Comparison of ENCODE assay signal across 12 cellular contexts in the genomic region with DNA sequence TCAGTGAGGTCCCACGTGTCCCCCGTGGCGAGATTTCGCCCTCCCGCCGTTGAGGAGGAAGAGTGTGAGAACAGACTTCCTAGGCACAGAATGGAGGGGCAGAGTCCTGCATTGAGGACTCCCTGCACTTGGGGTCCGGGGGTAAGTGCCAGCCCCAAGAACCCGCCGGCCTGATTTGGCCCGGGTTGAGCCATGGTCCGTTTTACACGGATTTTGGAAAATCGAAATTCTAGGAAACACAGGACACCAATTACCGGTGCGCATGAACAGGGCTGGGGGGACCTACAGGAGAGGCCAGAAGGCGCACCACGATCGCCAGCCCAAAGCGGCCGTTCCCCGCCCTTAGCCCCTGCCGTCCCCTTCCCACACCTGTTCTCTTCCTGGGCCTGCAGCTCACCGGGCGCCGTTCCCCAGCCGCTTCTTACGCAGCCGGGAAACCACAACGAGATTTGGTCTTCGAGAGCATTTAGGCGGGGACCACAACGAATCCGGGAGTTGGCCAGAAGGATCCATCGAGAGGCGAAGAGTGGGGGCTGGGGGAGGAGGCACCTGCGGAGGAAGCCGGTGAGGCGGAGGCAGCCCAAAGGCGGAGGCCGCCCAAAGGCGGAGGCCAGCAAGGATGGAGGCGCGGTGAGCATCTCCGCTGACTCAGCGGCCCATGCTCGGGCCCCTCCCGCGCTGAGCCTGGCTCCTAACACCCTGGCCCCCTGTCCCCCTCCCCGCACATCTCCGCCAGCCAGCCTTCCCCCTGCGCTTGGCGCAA. TPM values are rescaled to one million over a fixed set of nuclear protein-coding genes. Genes with fewer than 3 reads are reported as not detected.
DNase-seq lines count a peak whose midpoint lies in the region; ATAC-seq, FAIRE-seq and TF ChIP-seq lines count a peak whose summit lies in the region.
"Had no signal": no experiment of that assay in that cellular context is flagged by ENCODE, and none has a peak within 500 bp of the region (broad histone marks: within the 10 kb centered on the region; RNA-seq: fewer than 3 reads in every experiment).

No MANE protein-coding gene starts in this region.

- no peaks in the 10 kb centered on the region for H3K27me3 ChIP-seq in OCI-LY3 (ENCODE audit: low read depth, low read length)
- peaks cover 80 to 99% (median 95%) of the 10 kb centered on the region in 4 experiments for H3K27me3 ChIP-seq in H1 (replicated peaks in 1 of 4; ENCODE audit: control insufficient read depth in 3 of 4, extremely low read depth in 1 of 4, insufficient read depth in 3 of 4, low read length in 3 of 4)
- peaks cover 39% of the 10 kb centered on the region for H3K27me3 ChIP-seq in ascending aorta

- peak overlapping the region; percentile 68; the same call in 1 of the 2 replicates for H2AFZ ChIP-seq in OCI-LY3 (ENCODE audit: low read depth, low read length)
- H2AFZ ChIP-seq in H1 (ENCODE audit: low read length): no peak overlapping the region

- no peak for TF ChIP-seq EP300 in H1 (IDR thresholded peaks at IDR 0.05; ENCODE audit: borderline replicate concordance in 1 of 2, low read depth in 2 of 2, low read length in 2 of 2)

- peaks cover 17% of the 10 kb centered on the region for H3K4me1 Mint-ChIP-seq in activated CD4-positive, alpha-beta T cell treated with anti-CD3 and anti-CD28 coated beads for 36 hours

- H3K18ac ChIP-seq in H1 (ENCODE audit: extremely low read depth, low read length): peak overlapping the region; percentile 60; the same call in 1 of the 2 replicates

- peak overlapping the region; percentile 11; the same call in 1 of the 2 replicates for H4K8ac ChIP-seq in H1 (ENCODE audit: extremely low read depth, insufficient read depth, low read length)

- TF ChIP-seq CTCF in OCI-LY3 (IDR thresholded peaks at IDR 0.05; ENCODE audit: low read depth, low read length): no peak
- TF ChIP-seq CTCF in H1 (IDR thresholded peaks at IDR 0.05; ENCODE audit: control extremely low read depth in 1 of 3, insufficient read depth in 1 of 3, low read depth in 1 of 3, low read length in 3 of 3): no peak
- TF ChIP-seq CTCF in ascending aorta (IDR thresholded peaks at IDR 0.05): no peak

- H3K79me1 ChIP-seq in H1 (ENCODE audit: low read depth, low read length): no peaks in the 10 kb centered on the region

- H3K4me3 ChIP-seq in OCI-LY3 (ENCODE audit: low read length) (peak overlapping the region; percentile 84), H1 (ENCODE audit: extremely low read depth in 1 of 4, insufficient read depth in 2 of 4, low read depth in 3 of 4, low read length in 4 of 4) (peak overlapping the region; percentile 20 to 62 (median 28)), ascending aorta (peak overlapping the region in 1 of 2 donors; percentile 58)

- H3K79me2 ChIP-seq in OCI-LY3 (ENCODE audit: low read length): no peaks in the 10 kb centered on the region
- H3K79me2 ChIP-seq in H1 (ENCODE audit: control insufficient read depth in 1 of 2, insufficient read depth in 2 of 2, low read length in 2 of 2): no peaks in the 10 kb centered on the region

- peak; percentile 66 for DNase-seq in activated CD4-positive, alpha-beta T cell treated with anti-CD3 and anti-CD28 coated beads for 36 hours
- no peak for DNase-seq in activated CD4-positive, alpha-beta T cell treated with anti-CD3 and anti-CD28 coated beads for 1 hour
- peak in 1 of 2 experiments; percentile 69 for DNase-seq in H1 (ENCODE audit: low read depth in 1 of 2, low spot score in 2 of 2)
- DNase-seq in stimulated activated CD4-positive, alpha-beta T cell treated with anti-CD3 and anti-CD28 coated beads, Interleukin-4, amount 100 ng/mL, for 4 hours: peak; percentile 24 to 25
- no peak for DNase-seq in germinal center (ENCODE audit: low spot score)
- no peak for DNase-seq in ascending aorta (ENCODE audit: low spot score in 2 of 2)

- H2BK15ac ChIP-seq in H1 (ENCODE audit: low read length): no peak overlapping the region

- peak; percentile 44 for ATAC-seq in activated CD4-positive, alpha-beta T cell treated with anti-CD3 and anti-CD28 coated beads for 36 hours
- no peak for ATAC-seq in GM21423 (IDR thresholded peaks at IDR 0.05; ENCODE audit: unreplicated experiment)

- no peak for FAIRE-seq in H1 (lab: Jason Lieb, UNC)

- no peak overlapping the region for H3K56ac ChIP-seq in H1 (replicated peaks; ENCODE audit: insufficient read length, low read depth, low read length)

- no peak overlapping the region for H3K27ac Mint-ChIP-seq in activated CD4-positive, alpha-beta T cell treated with anti-CD3 and anti-CD28 coated beads for 36 hours

- no peak overlapping the region for H3K4ac ChIP-seq in H1 (replicated peaks; ENCODE audit: insufficient read length, low read depth, low read length)

- peak overlapping the region; percentile 14; the same call in 1 of the 2 replicates for H3K27ac ChIP-seq in OCI-LY3 (ENCODE audit: low read length)
- H3K27ac ChIP-seq in H1 (ENCODE audit: low read depth, low read length): no peak overlapping the region
- no peak overlapping the region for H3K27ac ChIP-seq in ascending aorta
- H3K27ac ChIP-seq: C4-2B, heart left ventricle, HL-60 had no signal

- peaks cover 10% of the 10 kb centered on the region; the same call in 1 of the 2 replicates for H3K23me2 ChIP-seq in H1 (ENCODE audit: low read depth, low read length)

- peaks cover 62% of the 10 kb centered on the region for H3K27me3 Mint-ChIP-seq in activated CD4-positive, alpha-beta T cell treated with anti-CD3 and anti-CD28 coated beads for 36 hours

- 7% methylated on average over 38 of the region's 52 CpGs; no CpG with 5 or more reads in 1 of the 2 experiments for WGBS in H1 (ENCODE audit: extremely low coverage in 1 of 2, insufficient coverage in 1 of 2, insufficient read length in 1 of 2, insufficient replicate concordance in 2 of 2, low coverage in 1 of 2, low lambda C conversion rate in 2 of 2, missing lambda C conversion rate in 1 of 2), 2 experiments

- H4K20me1 ChIP-seq in OCI-LY3 (ENCODE audit: insufficient read depth, low read length) (no peaks in the 10 kb centered on the region), H1 (replicated peaks in 1 of 2; ENCODE audit: control insufficient read depth in 1 of 2, insufficient read depth in 2 of 2, low read length in 2 of 2) (peaks cover 2 to 4% of the 10 kb centered on the region in 2 experiments)

- CTCF ChIA-PET in activated CD4-positive, alpha-beta T cell treated with anti-CD3 and anti-CD28 coated beads for 36 hours (lab: Charles Lee): interaction anchor here (1.0 to 1.3 kb wide), 3 partner anchors 31 to 101 kb away, joined by 3 to 5 read pairs (median 3); partner anchors contain the start of genes CCDC142 and TTC31
- CTCF ChIA-PET in H1 (lab: Charles Lee; ENCODE audit: partially characterized antibody): interaction anchor here (1.0 to 4.2 kb wide), 6 partner anchors 9 to 74 kb away, joined by 3 to 20 read pairs (median 6); no protein-coding TSS in a partner anchor

- H3K36me3 ChIP-seq in OCI-LY3 (replicated peaks; ENCODE audit: low read depth, low read length): no peaks in the 10 kb centered on the region
- H3K36me3 ChIP-seq in H1 (ENCODE audit: control insufficient read depth in 2 of 4, insufficient read depth in 4 of 4, low read length in 3 of 4): peaks cover 0 to 19% (median 0%) of the 10 kb centered on the region in 4 experiments; a peak in 1 of 8 replicates
- no peaks in the 10 kb centered on the region for H3K36me3 ChIP-seq in ascending aorta
- H3K36me3 ChIP-seq: heart left ventricle had no signal

- H3K4me2 ChIP-seq in OCI-LY3 (ENCODE audit: low read length): peak overlapping the region; percentile 81
- H3K4me2 ChIP-seq in H1 (ENCODE audit: insufficient read depth in 1 of 2, low read depth in 2 of 2, low read length in 2 of 2): peak overlapping the region; percentile 63 to 88

- TF ChIP-seq POLR2A in H1 (IDR thresholded peaks at IDR 0.05; ENCODE audit: control extremely low read depth in 1 of 2, low read depth in 2 of 2, low read length in 2 of 2): no peak

- H3K14ac ChIP-seq in H1 (ENCODE audit: insufficient read length): no peak overlapping the region

- no peak for TF ChIP-seq RAD21 in H1 (IDR thresholded peaks at IDR 0.05 in 1 of 2, conservative IDR thresholded peaks at IDR 0.05 in 1 of 2; ENCODE audit: low read depth in 2 of 2, low read length in 2 of 2)

- H3K4me3 Mint-ChIP-seq in activated CD4-positive, alpha-beta T cell treated with anti-CD3 and anti-CD28 coated beads for 36 hours: peak overlapping the region; percentile 25

- H2BK5ac ChIP-seq in H1 (ENCODE audit: low read depth, low read length): no peak overlapping the region

- H2BK20ac ChIP-seq in H1 (ENCODE audit: low read length): no peak overlapping the region

- no peaks in the 10 kb centered on the region for H3K9me3 Mint-ChIP-seq in activated CD4-positive, alpha-beta T cell treated with anti-CD3 and anti-CD28 coated beads for 36 hours (ENCODE audit: low read depth)

- H2AK5ac ChIP-seq in H1 (ENCODE audit: low read depth, low read length): no peak overlapping the region

- no peak overlapping the region for H4K91ac ChIP-seq in H1 (replicated peaks; ENCODE audit: insufficient read length, low read length)

- peak overlapping the region; percentile 61 for H3K9ac ChIP-seq in OCI-LY3 (ENCODE audit: low read length)
- no peak overlapping the region for H3K9ac ChIP-seq in H1 (replicated peaks in 1 of 4; ENCODE audit: extremely low read depth in 1 of 4, low read depth in 3 of 4, low read length in 3 of 4)

- H3K9me3 ChIP-seq in OCI-LY3 (ENCODE audit: insufficient read depth, low read length) (no peaks in the 10 kb centered on the region), H1 (ENCODE audit: insufficient read depth in 2 of 2, low read depth in 1 of 2, low read length in 1 of 2) (peaks cover 7 to 12% of the 10 kb centered on the region in 2 experiments), ascending aorta (no peaks in the 10 kb centered on the region)
- H3K9me3 ChIP-seq: heart left ventricle had no signal

- H3K4me1 ChIP-seq in OCI-LY3 (ENCODE audit: low read length): peaks cover 10% of the 10 kb centered on the region
- peaks cover 0 to 24% (median 10%) of the 10 kb centered on the region in 4 experiments; a peak in 6 of 7 replicates for H3K4me1 ChIP-seq in H1 (replicated peaks in 1 of 4; ENCODE audit: control insufficient read depth in 3 of 4, insufficient read depth in 4 of 4, low read length in 3 of 4)
- peaks cover 16 to 18% of the 10 kb centered on the region in 2 donors for H3K4me1 ChIP-seq in ascending aorta

- peaks cover 8% of the 10 kb centered on the region for H3K36me3 Mint-ChIP-seq in activated CD4-positive, alpha-beta T cell treated with anti-CD3 and anti-CD28 coated beads for 36 hours (ENCODE audit: low read depth)

- no peak overlapping the region for H2BK120ac ChIP-seq in H1 (replicated peaks; ENCODE audit: low read depth, low read length)

- H3K23ac ChIP-seq in H1 (ENCODE audit: insufficient read length): no peak overlapping the region

- H4K5ac ChIP-seq in H1 (ENCODE audit: insufficient read length, low read depth, low read length): no peak overlapping the region

- H2BK12ac ChIP-seq in H1 (ENCODE audit: low read depth, low read length): peak overlapping the region; percentile 27; the same call in 1 of the 2 replicates

- intact Hi-C loops in activated CD4-positive, alpha-beta T cell treated with anti-CD3 and anti-CD28 coated beads for 36 hours (cut with DNase I, micrococcal nuclease): loop anchor here in 1 of 2 experiments (1.0 to 2.0 kb wide), 2 partner anchors 14 to 41 kb away; partner anchors contain the start of genes DOK1 and LBX2
- intact Hi-C loops in ascending aorta (cut with DNase I): no loop called here

- POLR2A ChIA-PET in activated CD4-positive, alpha-beta T cell treated with anti-CD3 and anti-CD28 coated beads for 36 hours (lab: Charles Lee): interaction anchor here (0.6 kb wide), 1 partner anchor 47 kb away, joined by 3 read pairs; no protein-coding TSS in a partner anchor
- POLR2A ChIA-PET in H1 (lab: Charles Lee; ENCODE audit: partially characterized antibody): interaction anchor here (0.8 to 6.7 kb wide), 7 partner anchors 10 to 56 kb away, joined by 3 to 63 read pairs (median 6); partner anchors contain the start of genes AUP1, DQX1, HTRA2 and LBX2

RNA-seq across cellular contexts. Expression of gene TLX2, which starts 0.5 kb away (rescaled TPM):
- total RNA-seq in activated CD4-positive, alpha-beta T cell treated with anti-CD3 and anti-CD28 coated beads for 36 hours: under 1 TPM; 0.18 to 0.21 TPM
- 0.15 and 0.17 TPM in 2 replicates for total RNA-seq in H1 (2021; fragmentation: NEBNext Ultra II Directional; extraction: Animal tissue kit (Norgen Biotek cat#: 25700))
- polyA plus RNA-seq in H1 (2011; rRNA removed): 0.06 and 0.17 TPM in 2 replicates
- polyA plus RNA-seq in H1 (2011; cell fraction: cytosol; rRNA removed): 0.09 TPM
- 0.44 TPM for polyA plus RNA-seq in H1 (2011; cell fraction: nucleus; rRNA removed)
- 0.11 to 0.47 TPM (median 0.28 TPM) in 4 replicates for polyA plus RNA-seq in H1 (2012, experiment 1 of 2)
- polyA plus RNA-seq in H1 (2012, experiment 2 of 2): not detected
- polyA plus RNA-seq in H1 (2013, experiment 1 of 2): 0.06 TPM
- polyA plus RNA-seq in H1 (2013, experiment 2 of 2): 0.06 TPM
- polyA minus RNA-seq in H1 (2011; rRNA and poly(A)+ RNA removed): 0.12 TPM in 1 of 2 replicates, not detected in the other
- polyA minus RNA-seq in H1 (2011; cell fraction: cytosol; rRNA and poly(A)+ RNA removed): not detected
- polyA minus RNA-seq in H1 (2011; cell fraction: nucleus; rRNA and poly(A)+ RNA removed): 1.1 TPM
- total RNA-seq in ascending aorta: not detected
- total RNA-seq: aorta, heart left ventricle had no signal
- polyA plus RNA-seq: aorta, heart left ventricle had no signal

RNA-seq across cellular contexts. Expression of gene PCGF1, which starts 6.3 kb away (rescaled TPM):
- total RNA-seq in activated CD4-positive, alpha-beta T cell treated with anti-CD3 and anti-CD28 coated beads for 36 hours: 10 to 100 TPM; 21.7 to 28.7 TPM
- total RNA-seq in H1 (2021; fragmentation: NEBNext Ultra II Directional; extraction: Animal tissue kit (Norgen Biotek cat#: 25700)): 10.0 and 13.8 TPM in 2 replicates
- 12.1 and 23.7 TPM in 2 replicates for polyA plus RNA-seq in H1 (2011; rRNA removed)
- 15.4 TPM for polyA plus RNA-seq in H1 (2011; cell fraction: cytosol; rRNA removed)
- polyA plus RNA-seq in H1 (2011; cell fraction: nucleus; rRNA removed): 13.2 TPM
- 9.2 to 15.1 TPM (median 14.9 TPM) in 4 replicates for polyA plus RNA-seq in H1 (2012, experiment 1 of 2)
- 10.1 TPM for polyA plus RNA-seq in H1 (2012, experiment 2 of 2)
- polyA plus RNA-seq in H1 (2013, experiment 1 of 2): 10.7 TPM
- 8.6 TPM for polyA plus RNA-seq in H1 (2013, experiment 2 of 2)
- 17.4 and 23.0 TPM in 2 replicates for polyA minus RNA-seq in H1 (2011; rRNA and poly(A)+ RNA removed)
- polyA minus RNA-seq in H1 (2011; cell fraction: cytosol; rRNA and poly(A)+ RNA removed): 11.3 TPM
- polyA minus RNA-seq in H1 (2011; cell fraction: nucleus; rRNA and poly(A)+ RNA removed): 14.3 TPM
- not detected for total RNA-seq in ascending aorta

RNA-seq across cellular contexts. Expression of gene DQX1, which starts 12.2 kb away (rescaled TPM):
- under 1 TPM; 0.40 to 0.41 TPM for total RNA-seq in activated CD4-positive, alpha-beta T cell treated with anti-CD3 and anti-CD28 coated beads for 36 hours
- total RNA-seq in H1 (2021; fragmentation: NEBNext Ultra II Directional; extraction: Animal tissue kit (Norgen Biotek cat#: 25700)): 0.57 and 0.76 TPM in 2 replicates
- polyA plus RNA-seq in H1 (2011; rRNA removed): 1.1 TPM in 2 replicates
- 1.4 TPM for polyA plus RNA-seq in H1 (2011; cell fraction: cytosol; rRNA removed)
- polyA plus RNA-seq in H1 (2011; cell fraction: nucleus; rRNA removed): 9.0 TPM
- 0.51 to 1.4 TPM (median 0.73 TPM) in 4 replicates for polyA plus RNA-seq in H1 (2012, experiment 1 of 2)
- polyA plus RNA-seq in H1 (2012, experiment 2 of 2): 0.47 TPM
- 0.85 TPM for polyA plus RNA-seq in H1 (2013, experiment 1 of 2)
- 0.35 TPM for polyA plus RNA-seq in H1 (2013, experiment 2 of 2)
- 0.44 and 1.1 TPM in 2 replicates for polyA minus RNA-seq in H1 (2011; rRNA and poly(A)+ RNA removed)
- polyA minus RNA-seq in H1 (2011; cell fraction: cytosol; rRNA and poly(A)+ RNA removed): not detected
- polyA minus RNA-seq in H1 (2011; cell fraction: nucleus; rRNA and poly(A)+ RNA removed): 2.1 TPM
- total RNA-seq in ascending aorta: not detected
- total RNA-seq: heart left ventricle had no signal
- polyA plus RNA-seq: heart left ventricle had no signal

RNA-seq across cellular contexts. Expression of gene LBX2, which starts 14.4 kb away (rescaled TPM):
- total RNA-seq in activated CD4-positive, alpha-beta T cell treated with anti-CD3 and anti-CD28 coated beads for 36 hours: under 1 TPM in 1 of 2 experiments, not detected in 1; 0.28 TPM
- total RNA-seq in H1 (2021; fragmentation: NEBNext Ultra II Directional; extraction: Animal tissue kit (Norgen Biotek cat#: 25700)): 0.55 TPM in 1 of 2 replicates, not detected in the other
- 0.27 and 0.42 TPM in 2 replicates for polyA plus RNA-seq in H1 (2011; rRNA removed)
- 2.0 TPM for polyA plus RNA-seq in H1 (2011; cell fraction: cytosol; rRNA removed)
- polyA plus RNA-seq in H1 (2011; cell fraction: nucleus; rRNA removed): 0.30 TPM
- 0.25 to 0.66 TPM (median 0.43 TPM) in 4 replicates for polyA plus RNA-seq in H1 (2012, experiment 1 of 2)
- polyA plus RNA-seq in H1 (2012, experiment 2 of 2): 0.35 TPM
- 0.20 TPM for polyA plus RNA-seq in H1 (2013, experiment 1 of 2)
- polyA plus RNA-seq in H1 (2013, experiment 2 of 2): 0.17 TPM
- polyA minus RNA-seq in H1 (2011; rRNA and poly(A)+ RNA removed): 0.13 TPM in 1 of 2 replicates, not detected in the other
- polyA minus RNA-seq in H1 (2011; cell fraction: cytosol; rRNA and poly(A)+ RNA removed): not detected
- polyA minus RNA-seq in H1 (2011; cell fraction: nucleus; rRNA and poly(A)+ RNA removed): 1.7 TPM
- total RNA-seq in ascending aorta: 3.0 TPM

RNA-seq across cellular contexts. Expression of gene AUP1, which starts 15.7 kb away (rescaled TPM):
- 100 to 1,000 TPM in 1 of 2 experiments, 10 to 100 TPM in 1; 92.0 to 122 TPM for total RNA-seq in activated CD4-positive, alpha-beta T cell treated with anti-CD3 and anti-CD28 coated beads for 36 hours
- total RNA-seq in H1 (2021; fragmentation: NEBNext Ultra II Directional; extraction: Animal tissue kit (Norgen Biotek cat#: 25700)): 82.7 and 83.4 TPM in 2 replicates
- 121 and 162 TPM in 2 replicates for polyA plus RNA-seq in H1 (2011; rRNA removed)
- polyA plus RNA-seq in H1 (2011; cell fraction: cytosol; rRNA removed): 134 TPM
- polyA plus RNA-seq in H1 (2011; cell fraction: nucleus; rRNA removed): 469 TPM
- polyA plus RNA-seq in H1 (2012, experiment 1 of 2): 82.2 to 98.1 TPM (median 92.2 TPM) in 4 replicates
- polyA plus RNA-seq in H1 (2012, experiment 2 of 2): 103 TPM
- 124 TPM for polyA plus RNA-seq in H1 (2013, experiment 1 of 2)
- 130 TPM for polyA plus RNA-seq in H1 (2013, experiment 2 of 2)
- polyA minus RNA-seq in H1 (2011; rRNA and poly(A)+ RNA removed): 63.7 and 83.7 TPM in 2 replicates
- polyA minus RNA-seq in H1 (2011; cell fraction: cytosol; rRNA and poly(A)+ RNA removed): 54.0 TPM
- 85.4 TPM for polyA minus RNA-seq in H1 (2011; cell fraction: nucleus; rRNA and poly(A)+ RNA removed)
- 120 TPM for total RNA-seq in ascending aorta

Comparison
In these comparisons a context has a peak if more than half of its experiments do, and no peak if none do; other contexts are left out.
1. DNase-seq: peak in activated CD4-positive, alpha-beta T cell treated with anti-CD3 and anti-CD28 coated beads for 36 hours (single experiment) and stimulated activated CD4-positive, alpha-beta T cell treated with anti-CD3 and anti-CD28 coated beads, Interleukin-4, amount 100 ng/mL, for 4 hours (2 of 2); none in activated CD4-positive, alpha-beta T cell treated with anti-CD3 and anti-CD28 coated beads for 1 hour (single experiment), germinal center (single experiment) and ascending aorta (0 of 2).